ENCODE assay signal across 21 cellular contexts in the genomic region with DNA sequence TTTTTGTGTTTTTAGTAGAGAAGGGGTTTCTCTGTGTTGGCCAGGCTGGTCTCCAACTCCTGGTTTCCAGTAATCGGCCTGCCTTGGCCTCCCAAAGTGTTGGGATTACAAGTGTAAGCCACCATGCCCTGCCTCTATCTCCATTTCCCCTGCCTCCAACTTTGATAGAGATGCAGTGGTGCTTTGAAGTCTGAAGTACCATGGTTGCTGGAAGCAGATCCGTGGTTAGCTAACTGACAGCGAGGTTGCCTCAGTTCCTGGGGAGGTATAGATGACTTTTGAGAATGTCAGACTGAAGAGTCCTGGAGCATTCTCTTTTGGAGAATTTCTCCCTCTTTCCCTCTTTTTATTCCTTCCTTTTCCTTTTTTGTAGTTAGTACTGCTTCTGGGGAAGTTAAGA.
DNase-seq lines count a peak whose midpoint lies in the region; ATAC-seq and TF ChIP-seq lines count a peak whose summit lies in the region.
"Had no signal": no experiment of that assay in that cellular context is flagged by ENCODE, and none has a peak within 500 bp of the region (broad histone marks: within the 10 kb centered on the region; RNA-seq: fewer than 3 reads in every experiment).

No MANE protein-coding gene starts in this region.

- CTCF ChIA-PET in MCF 10A (lab: Yijun Ruan, JAX) = interaction anchor here (2.3 kb wide), 1 partner anchor 128 kb away, joined by 8 read pairs; the partner anchor contains the start of gene STIM1
- CTCF ChIA-PET in activated CD8-positive, alpha-beta T cell treated with anti-CD3 and anti-CD28 coated beads for 36 hours (lab: Charles Lee) = interaction anchor here (0.7 to 2.1 kb wide), 4 partner anchors 16 to 134 kb away, joined by 3 to 10 read pairs (median 6); no protein-coding TSS in a partner anchor

- H3K4me1 ChIP-seq in breast epithelium = peaks cover 0 to 7% of the 10 kb centered on the region in 2 donors

- H3K27ac ChIP-seq in breast epithelium = no peak overlapping the region
- H3K27ac ChIP-seq: KMS-11, Peyer's patch had no signal

- ATAC-seq in activated CD8-positive, alpha-beta T cell treated with anti-CD3 and anti-CD28 coated beads for 36 hours = no peak
- no peak for ATAC-seq in stimulated activated memory B cell treated with anti-CD40 and anti-IgM and Interleukin-4, amounts not matched to agents 10 μg/mL and 1 μg/mL and 100 μg/mL, for 72 hours
- ATAC-seq: HepG2 had no signal

- POLR2A ChIA-PET in MCF 10A (lab: Yijun Ruan, JAX) = interaction anchor here (1.1 kb wide), 1 partner anchor 131 kb away, joined by 3 read pairs; no protein-coding TSS in a partner anchor
- POLR2A ChIA-PET in activated CD8-positive, alpha-beta T cell treated with anti-CD3 and anti-CD28 coated beads for 36 hours (lab: Charles Lee) = no interaction called here

- H3K9me3 ChIP-seq in breast epithelium = no peaks in the 10 kb centered on the region
- H3K9me3 ChIP-seq: MG63, Peyer's patch had no signal

- no peaks in the 10 kb centered on the region for H3K27me3 ChIP-seq in breast epithelium
- H3K27me3 ChIP-seq: MG63, Peyer's patch had no signal

- no peak for TF ChIP-seq CTCF in MCF 10A (IDR thresholded peaks at IDR 0.05; ENCODE audit: unreplicated experiment)
- TF ChIP-seq CTCF in breast epithelium (IDR thresholded peaks at IDR 0.05) = no peak
- TF ChIP-seq CTCF in activated CD8-positive, alpha-beta T cell treated with anti-CD3 and anti-CD28 coated beads for 36 hours (IDR thresholded peaks at IDR 0.05) = no peak

- no peak for TF ChIP-seq POLR2A in breast epithelium (IDR thresholded peaks at IDR 0.05)

- H3K9me3 Mint-ChIP-seq in activated CD4-positive, alpha-beta T cell treated with anti-CD3 and anti-CD28 coated beads, Interleukin-2, amount 10 ng/mL, durations not matched to agents 24 days and 14 days = no peaks in the 10 kb centered on the region
- H3K9me3 Mint-ChIP-seq in MCF 10A (ENCODE audit: unreplicated experiment) = no peaks in the 10 kb centered on the region
- no peaks in the 10 kb centered on the region for H3K9me3 Mint-ChIP-seq in activated CD8-positive, alpha-beta T cell treated with anti-CD3 and anti-CD28 coated beads for 36 hours
- no peaks in the 10 kb centered on the region for H3K9me3 Mint-ChIP-seq in stimulated activated memory B cell treated with anti-CD40 and anti-IgM and Interleukin-4, amounts not matched to agents 10 μg/mL and 1 μg/mL and 100 μg/mL, for 72 hours
- H3K9me3 Mint-ChIP-seq: H9 had no signal

- no peak overlapping the region for H3K4me3 ChIP-seq in breast epithelium
- H3K4me3 ChIP-seq: MG63, Peyer's patch had no signal

- no TSS peak for BruUV-seq in MCF 10A (replicated peaks; lab: Mats Ljungman, UMichigan)

- H3K4me3 Mint-ChIP-seq in activated CD4-positive, alpha-beta T cell treated with anti-CD3 and anti-CD28 coated beads, Interleukin-2, amount 10 ng/mL, durations not matched to agents 24 days and 14 days = no peak overlapping the region
- H3K4me3 Mint-ChIP-seq in MCF 10A (ENCODE audit: unreplicated experiment) = no peak overlapping the region
- no peak overlapping the region for H3K4me3 Mint-ChIP-seq in activated CD8-positive, alpha-beta T cell treated with anti-CD3 and anti-CD28 coated beads for 36 hours
- H3K4me3 Mint-ChIP-seq in stimulated activated memory B cell treated with anti-CD40 and anti-IgM and Interleukin-4, amounts not matched to agents 10 μg/mL and 1 μg/mL and 100 μg/mL, for 72 hours = no peak overlapping the region
- H3K4me3 Mint-ChIP-seq: B cell, H9 had no signal

- H3K27ac Mint-ChIP-seq in activated CD4-positive, alpha-beta T cell treated with anti-CD3 and anti-CD28 coated beads, Interleukin-2, amount 10 ng/mL, durations not matched to agents 24 days and 14 days = peak overlapping the region; percentile 17
- peak overlapping the region; percentile 32 for H3K27ac Mint-ChIP-seq in MCF 10A (ENCODE audit: low read depth, unreplicated experiment)
- peak overlapping the region; percentile 35 for H3K27ac Mint-ChIP-seq in activated CD8-positive, alpha-beta T cell treated with anti-CD3 and anti-CD28 coated beads for 36 hours
- peak overlapping the region; percentile 26 for H3K27ac Mint-ChIP-seq in stimulated activated memory B cell treated with anti-CD40 and anti-IgM and Interleukin-4, amounts not matched to agents 10 μg/mL and 1 μg/mL and 100 μg/mL, for 72 hours
- H3K27ac Mint-ChIP-seq: B cell had no signal

- H3K27me3 Mint-ChIP-seq in activated CD4-positive, alpha-beta T cell treated with anti-CD3 and anti-CD28 coated beads, Interleukin-2, amount 10 ng/mL, durations not matched to agents 24 days and 14 days = no peaks in the 10 kb centered on the region
- no peaks in the 10 kb centered on the region for H3K27me3 Mint-ChIP-seq in MCF 10A (ENCODE audit: insufficient read depth, unreplicated experiment)
- no peaks in the 10 kb centered on the region for H3K27me3 Mint-ChIP-seq in activated CD8-positive, alpha-beta T cell treated with anti-CD3 and anti-CD28 coated beads for 36 hours
- no peaks in the 10 kb centered on the region for H3K27me3 Mint-ChIP-seq in stimulated activated memory B cell treated with anti-CD40 and anti-IgM and Interleukin-4, amounts not matched to agents 10 μg/mL and 1 μg/mL and 100 μg/mL, for 72 hours
- H3K27me3 Mint-ChIP-seq: B cell had no signal

- peaks cover 15% of the 10 kb centered on the region for H3K36me3 Mint-ChIP-seq in activated CD4-positive, alpha-beta T cell treated with anti-CD3 and anti-CD28 coated beads, Interleukin-2, amount 10 ng/mL, durations not matched to agents 24 days and 14 days (ENCODE audit: low read depth)
- H3K36me3 Mint-ChIP-seq in MCF 10A (ENCODE audit: insufficient read depth, unreplicated experiment) = peaks cover 11% of the 10 kb centered on the region
- H3K36me3 Mint-ChIP-seq in activated CD8-positive, alpha-beta T cell treated with anti-CD3 and anti-CD28 coated beads for 36 hours (ENCODE audit: low read depth) = peaks cover 7% of the 10 kb centered on the region
- H3K36me3 Mint-ChIP-seq in stimulated activated memory B cell treated with anti-CD40 and anti-IgM and Interleukin-4, amounts not matched to agents 10 μg/mL and 1 μg/mL and 100 μg/mL, for 72 hours = peaks cover 21% of the 10 kb centered on the region

- no peaks in the 10 kb centered on the region for H3K36me3 ChIP-seq in breast epithelium
- H3K36me3 ChIP-seq: MG63, Peyer's patch had no signal

- intact Hi-C loops in activated CD4-positive, alpha-beta T cell treated with anti-CD3 and anti-CD28 coated beads, Interleukin-2, amount 10 ng/mL, durations not matched to agents 24 days and 14 days (cut with micrococcal nuclease) = loop anchor here (5.0 kb wide), 1 partner anchor 36 kb away; no protein-coding TSS in a partner anchor
- intact Hi-C loops in MCF 10A (cut with micrococcal nuclease) = no loop called here
- intact Hi-C loops in breast epithelium (cut with DNase I; ENCODE audit: low total_unique reads) = no loop called here
- intact Hi-C loops in activated CD8-positive, alpha-beta T cell treated with anti-CD3 and anti-CD28 coated beads for 36 hours (cut with micrococcal nuclease) = no loop called here

- peak; percentile 67 for DNase-seq in activated CD4-positive, alpha-beta T cell treated with anti-CD3 and anti-CD28 coated beads, Interleukin-2, amount 10 ng/mL, durations not matched to agents 24 days and 14 days
- no peak for DNase-seq in activated CD4-positive, alpha-beta T cell treated with anti-CD3 and anti-CD28 coated beads for 48 hours
- no peak for DNase-seq in MCF 10A (ENCODE audit: unreplicated experiment)
- DNase-seq in breast epithelium (ENCODE audit: low spot score in 2 of 2) = no peak
- no peak for DNase-seq in activated CD8-positive, alpha-beta T cell treated with anti-CD3 and anti-CD28 coated beads for 36 hours
- DNase-seq in SK-N-DZ (ENCODE audit: low spot score) = no peak
- no peak for DNase-seq in inferior parietal cortex (ENCODE audit: extremely low spot score)
- DNase-seq: Calu3; DMS53; H9; MG63; NCI-H1092; NCI-H146; NCI-H2029 treated with DMSO at 0.1 percent for 48 hours; NCI-H446 treated with DMSO at 0.1 percent for 48 hours; NK-92 treated with Interleukin-12 subunit alpha and Interleukin-12 subunit beta, amount 100 ng/mL, for 24 hours; Peyer's patch had no signal

- H3K4me1 Mint-ChIP-seq in activated CD4-positive, alpha-beta T cell treated with anti-CD3 and anti-CD28 coated beads, Interleukin-2, amount 10 ng/mL, durations not matched to agents 24 days and 14 days = peaks cover 59% of the 10 kb centered on the region
- H3K4me1 Mint-ChIP-seq in MCF 10A (ENCODE audit: insufficient read depth, unreplicated experiment) = peaks cover 10% of the 10 kb centered on the region
- peaks cover 78% of the 10 kb centered on the region for H3K4me1 Mint-ChIP-seq in activated CD8-positive, alpha-beta T cell treated with anti-CD3 and anti-CD28 coated beads for 36 hours (ENCODE audit: low read depth)
- peaks cover 62% of the 10 kb centered on the region for H3K4me1 Mint-ChIP-seq in stimulated activated memory B cell treated with anti-CD40 and anti-IgM and Interleukin-4, amounts not matched to agents 10 μg/mL and 1 μg/mL and 100 μg/mL, for 72 hours
